ENCODE assay signal across 1 cellular context in genomic region chr6:41063884-41064285, GRCh38.
TF ChIP-seq lines count a peak whose summit lies in the region.

No MANE protein-coding gene starts in this region.

TF ChIP-seq in HepG2, 621 proteins besides CTCF, POLR2A, EP300 and RAD21 (continued from another document):
- TF ChIP-seq CSRNP1 (CRISPR knock-in tag; IDR thresholded peaks at IDR 0.05) (no peak), CBFB (CRISPR knock-in tag; IDR thresholded peaks at IDR 0.05) (peak; percentile 51; the same call in 1 of the 2 replicates), HMG20A (CRISPR knock-in tag; IDR thresholded peaks at IDR 0.05; ENCODE audit: borderline replicate concordance) (peak; percentile 83), GATA4 (IDR thresholded peaks at IDR 0.05; ENCODE audit: borderline replicate concordance, low read depth) (0 out of 2 replicates have a peak, but pooled peaks have one; percentile 19), TBX2 (CRISPR knock-in tag; IDR thresholded peaks at IDR 0.05; ENCODE audit: borderline replicate concordance) (peak; percentile 73; the same call in 1 of the 2 replicates), SALL1 (CRISPR knock-in tag; IDR thresholded peaks at IDR 0.05) (peak; percentile 22; the same call in 1 of the 2 replicates), HIC2 (CRISPR knock-in tag; IDR thresholded peaks at IDR 0.05; ENCODE audit: low read depth) (peak; percentile 59; the same call in 1 of the 2 replicates), PRDM15 (CRISPR knock-in tag; IDR thresholded peaks at IDR 0.05) (peak; percentile 96), ZNF747 (CRISPR knock-in tag; IDR thresholded peaks at IDR 0.05; ENCODE audit: borderline replicate concordance) (no peak), KLF16 (CRISPR knock-in tag; IDR thresholded peaks at IDR 0.05) (peak in 1 of 2 experiments; percentile 56; a peak in 1 of 4 replicates), ZNF18 (CRISPR knock-in tag; IDR thresholded peaks at IDR 0.05; ENCODE audit: insufficient replicate concordance) (no peak), ZNF580 (CRISPR knock-in tag; IDR thresholded peaks at IDR 0.05; ENCODE audit: borderline replicate concordance, low read depth) (peak; percentile 73; the same call in 1 of the 2 replicates), ZEB1 (IDR thresholded peaks at IDR 0.05; ENCODE audit: insufficient replicate concordance, low read depth) (no peak), HNF4A (CRISPR knock-in tag; IDR thresholded peaks at IDR 0.05) (peak; percentile 53; the same call in 1 of the 2 replicates), RCOR2 (CRISPR knock-in tag; IDR thresholded peaks at IDR 0.05) (peak; percentile 45; the same call in 1 of the 2 replicates), TBP (CRISPR knock-in tag; IDR thresholded peaks at IDR 0.05) (no peak), ZNF644 (CRISPR knock-in tag; IDR thresholded peaks at IDR 0.05; ENCODE audit: low read depth) (peak; percentile 91; the same call in 1 of the 2 replicates), ZNF17 (CRISPR knock-in tag; IDR thresholded peaks at IDR 0.05) (no peak), ZMYM2 (CRISPR knock-in tag; IDR thresholded peaks at IDR 0.05) (no peak), ZNF775 (CRISPR knock-in tag; IDR thresholded peaks at IDR 0.05; ENCODE audit: borderline replicate concordance) (no peak), ZNF10 (CRISPR knock-in tag; IDR thresholded peaks at IDR 0.05; ENCODE audit: borderline replicate concordance, low read depth) (no peak), STAG1 (CRISPR knock-in tag; IDR thresholded peaks at IDR 0.05) (peak; percentile 43), PAXIP1 (CRISPR knock-in tag; conservative IDR thresholded peaks at IDR 0.05) (peak; percentile 56), ELK4 (CRISPR knock-in tag; IDR thresholded peaks at IDR 0.05; ENCODE audit: borderline replicate concordance) (no peak), ZNF614 (CRISPR knock-in tag; IDR thresholded peaks at IDR 0.05; ENCODE audit: borderline replicate concordance) (peak; percentile 52; the same call in 1 of the 2 replicates), MED1 (CRISPR knock-in tag; IDR thresholded peaks at IDR 0.05) (peak; percentile 47; the same call in 1 of the 2 replicates), HNRNPL (IDR thresholded peaks at IDR 0.05; ENCODE audit: low read depth, low read length) (0 out of 2 replicates have a peak, but pooled peaks have one; percentile 58), SOX5 (CRISPR knock-in tag; IDR thresholded peaks at IDR 0.05; ENCODE audit: borderline replicate concordance) (peak; percentile 88), ZNF329 (CRISPR knock-in tag; IDR thresholded peaks at IDR 0.05; ENCODE audit: low read depth) (no peak), NCOR1 (IDR thresholded peaks at IDR 0.05; ENCODE audit: borderline replicate concordance, low read length) (peak; percentile 61; the same call in 1 of the 2 replicates), MLX (CRISPR knock-in tag; IDR thresholded peaks at IDR 0.05) (peak; percentile 50; the same call in 1 of the 2 replicates), RXRA (CRISPR knock-in tag; IDR thresholded peaks at IDR 0.05) (peak; percentile 48; the same call in 1 of the 2 replicates), ZBTB7B (CRISPR knock-in tag; IDR thresholded peaks at IDR 0.05) (0 out of 2 replicates have a peak, but pooled peaks have one; percentile 48), MEIS2 (CRISPR knock-in tag; IDR thresholded peaks at IDR 0.05) (no peak), LCORL (IDR thresholded peaks at IDR 0.05) (no peak), LCORL (CRISPR knock-in tag; IDR thresholded peaks at IDR 0.05) (0 out of 2 replicates have a peak, but pooled peaks have one; percentile 40)
